ENCODE assay signal across 18 cellular contexts in genomic region chr6:168527451-168528210, GRCh38.
DNase-seq lines count a peak whose midpoint lies in the region; ATAC-seq, FAIRE-seq and TF ChIP-seq lines count a peak whose summit lies in the region.
"Had no signal": no experiment of that assay in that cellular context is flagged by ENCODE, and none has a peak within 500 bp of the region (broad histone marks: within the 10 kb centered on the region; RNA-seq: fewer than 3 reads in every experiment).

No MANE protein-coding gene starts in this region.

- CTCF ChIA-PET in naive thymus-derived CD4-positive, alpha-beta T cell (lab: Charles Lee): no interaction called here

- H3K27me3 ChIP-seq in ascending aorta (no peaks in the 10 kb centered on the region), esophagus muscularis mucosa (no peaks in the 10 kb centered on the region), tibial artery (no peaks in the 10 kb centered on the region), small intestine (ENCODE audit: control insufficient read depth in 2 of 2, insufficient read depth in 2 of 2, low read length in 2 of 2) (no peaks in the 10 kb centered on the region)
- H3K27me3 ChIP-seq in naive thymus-derived CD4-positive, alpha-beta T cell (ENCODE audit: control insufficient read depth in 2 of 2, insufficient read depth in 2 of 2, low read length in 2 of 2): no peaks in the 10 kb centered on the region

- H3K4me1 Mint-ChIP-seq in naive thymus-derived CD4-positive, alpha-beta T cell: no peaks in the 10 kb centered on the region
- H3K4me1 Mint-ChIP-seq: activated naive CD8-positive, alpha-beta T cell treated with anti-CD3 and anti-CD28 coated beads, Interleukin-2, amount 10 ng/mL, durations not matched to agents 7 days and 5 days had no signal

- no peak for DNase-seq in ascending aorta (ENCODE audit: low spot score in 2 of 2)
- no peak for DNase-seq in esophagus muscularis mucosa (ENCODE audit: extremely low spot score)
- no peak for DNase-seq in naive thymus-derived CD4-positive, alpha-beta T cell
- DNase-seq in tibial artery: no peak
- no peak for DNase-seq in small intestine
- DNase-seq in stimulated activated CD4-positive, alpha-beta T cell treated with anti-CD3 and anti-CD28 coated beads, Interleukin-4, amount 100 ng/mL, for 4 hours: no peak
- no peak for DNase-seq in NOMO-1 treated with dmso at 0.1 percent for 144 hours (lab: John Stamatoyannopoulos, UW; ENCODE audit: unreplicated experiment)
- DNase-seq: activated CD8-positive, alpha-beta T cell treated with anti-CD3 and anti-CD28 coated beads for 36 hours; activated naive CD8-positive, alpha-beta T cell treated with anti-CD3 and anti-CD28 coated beads, Interleukin-2, amount 10 ng/mL, durations not matched to agents 7 days and 5 days; activated T-cell treated with anti-CD3 and anti-CD28 coated beads, Interleukin-2, amount 50 U/mL, for 72 hours; Karpas-422; NCI-H1417 treated with DMSO at 0.1 percent for 48 hours; occipital lobe; stimulated activated naive CD8-positive, alpha-beta T cell treated with anti-CD3 and anti-CD28 coated beads, Interleukin-15, Interleukin-2, amounts not matched to agents 100 U/mL and 50 U/mL, for 24 hours; WERI-Rb-1 had no signal

- TF ChIP-seq CTCF in ascending aorta (IDR thresholded peaks at IDR 0.05): no peak
- no peak for TF ChIP-seq CTCF in esophagus muscularis mucosa (IDR thresholded peaks at IDR 0.05)
- no peak for TF ChIP-seq CTCF in tibial artery (IDR thresholded peaks at IDR 0.05)

- peaks cover 0 to 2% (median 0%) of the 10 kb centered on the region in 11 donors for H3K9me3 Mint-ChIP-seq in naive thymus-derived CD4-positive, alpha-beta T cell
- H3K9me3 Mint-ChIP-seq: activated CD8-positive, alpha-beta T cell treated with anti-CD3 and anti-CD28 coated beads for 36 hours; activated naive CD8-positive, alpha-beta T cell treated with anti-CD3 and anti-CD28 coated beads, Interleukin-2, amount 10 ng/mL, durations not matched to agents 7 days and 5 days; activated T-cell treated with anti-CD3 and anti-CD28 coated beads, Interleukin-2, amount 50 U/mL, for 72 hours had no signal

- FAIRE-seq in small intestine (lab: Jason Lieb, UNC): no peak
- FAIRE-seq: G401.6, H54, islet of Langerhans had no signal

- H3K36me3 ChIP-seq in ascending aorta: peaks cover 2 to 3% of the 10 kb centered on the region in 2 donors
- no peaks in the 10 kb centered on the region for H3K36me3 ChIP-seq in esophagus muscularis mucosa
- no peaks in the 10 kb centered on the region for H3K36me3 ChIP-seq in naive thymus-derived CD4-positive, alpha-beta T cell (ENCODE audit: control insufficient read depth in 2 of 3, insufficient read depth in 3 of 3, low read length in 3 of 3)
- no peaks in the 10 kb centered on the region for H3K36me3 ChIP-seq in tibial artery
- H3K36me3 ChIP-seq in small intestine (ENCODE audit: control insufficient read depth in 2 of 2, insufficient read depth in 2 of 2, low read length in 2 of 2): no peaks in the 10 kb centered on the region
- H3K36me3 ChIP-seq: WERI-Rb-1 had no signal

- H3K27ac ChIP-seq in ascending aorta: peak overlapping the region; percentile 90 to 95
- H3K27ac ChIP-seq in esophagus muscularis mucosa (replicated peaks in 1 of 4): peak overlapping the region; percentile 68 to 86 (median 78)
- H3K27ac ChIP-seq in naive thymus-derived CD4-positive, alpha-beta T cell (ENCODE audit: low read depth, low read length): no peak overlapping the region
- H3K27ac ChIP-seq in tibial artery: peak overlapping the region; percentile 81
- H3K27ac ChIP-seq in small intestine (ENCODE audit: low read depth in 1 of 2, low read length in 1 of 2): peak overlapping the region in 1 of 2 donors; percentile 27
- H3K27ac ChIP-seq: WERI-Rb-1 had no signal

- intact Hi-C loops in ascending aorta (cut with DNase I) (loop anchor here (5.0 to 10.0 kb wide), 3 partner anchors 50 to 357 kb away; no protein-coding TSS in a partner anchor), esophagus muscularis mucosa (cut with DNase I) (no loop called here), tibial artery (cut with DNase I; ENCODE audit: low total_unique reads) (no loop called here)
- intact Hi-C loops in naive thymus-derived CD4-positive, alpha-beta T cell (cut with micrococcal nuclease): no loop called here

- TF ChIP-seq POLR2A in esophagus muscularis mucosa (IDR thresholded peaks at IDR 0.05; ENCODE audit: low read depth): no peak

- H3K4me3 Mint-ChIP-seq in naive thymus-derived CD4-positive, alpha-beta T cell: no peak overlapping the region
- H3K4me3 Mint-ChIP-seq: activated CD8-positive, alpha-beta T cell treated with anti-CD3 and anti-CD28 coated beads for 36 hours; activated naive CD8-positive, alpha-beta T cell treated with anti-CD3 and anti-CD28 coated beads, Interleukin-2, amount 10 ng/mL, durations not matched to agents 7 days and 5 days; activated T-cell treated with anti-CD3 and anti-CD28 coated beads, Interleukin-2, amount 50 U/mL, for 72 hours had no signal

- no peaks in the 10 kb centered on the region for H3K9me3 ChIP-seq in ascending aorta
- no peaks in the 10 kb centered on the region for H3K9me3 ChIP-seq in esophagus muscularis mucosa
- H3K9me3 ChIP-seq in naive thymus-derived CD4-positive, alpha-beta T cell (ENCODE audit: control insufficient read depth in 2 of 3, low read length in 3 of 3): no peaks in the 10 kb centered on the region
- no peaks in the 10 kb centered on the region for H3K9me3 ChIP-seq in tibial artery
- no peaks in the 10 kb centered on the region for H3K9me3 ChIP-seq in small intestine (ENCODE audit: control insufficient read depth, low read depth)

- peak; percentile 8 for ATAC-seq in naive thymus-derived CD4-positive, alpha-beta T cell
- ATAC-seq: activated CD8-positive, alpha-beta T cell treated with anti-CD3 and anti-CD28 coated beads for 36 hours; activated T-cell treated with anti-CD3 and anti-CD28 coated beads, Interleukin-2, amount 50 U/mL, for 72 hours; stimulated activated naive CD8-positive, alpha-beta T cell treated with anti-CD3 and anti-CD28 coated beads, Interleukin-15, Interleukin-2, amounts not matched to agents 100 U/mL and 50 U/mL, for 24 hours had no signal

- peaks cover 0 to 21% (median 11%) of the 10 kb centered on the region in 5 donors for H3K27me3 Mint-ChIP-seq in naive thymus-derived CD4-positive, alpha-beta T cell
- H3K27me3 Mint-ChIP-seq: activated naive CD8-positive, alpha-beta T cell treated with anti-CD3 and anti-CD28 coated beads, Interleukin-2, amount 10 ng/mL, durations not matched to agents 7 days and 5 days had no signal

- peaks cover 14 to 32% of the 10 kb centered on the region in 2 donors for H3K4me1 ChIP-seq in ascending aorta
- H3K4me1 ChIP-seq in esophagus muscularis mucosa: peaks cover 17 to 52% (median 40%) of the 10 kb centered on the region in 4 donors
- no peaks in the 10 kb centered on the region for H3K4me1 ChIP-seq in naive thymus-derived CD4-positive, alpha-beta T cell (ENCODE audit: control insufficient read depth in 2 of 2, insufficient read depth in 2 of 2, low read length in 2 of 2)
- peaks cover 0 to 52% (median 38%) of the 10 kb centered on the region in 4 donors for H3K4me1 ChIP-seq in tibial artery
- no peaks in the 10 kb centered on the region for H3K4me1 ChIP-seq in small intestine (ENCODE audit: control insufficient read depth in 2 of 2, insufficient read depth in 1 of 2, low read depth in 1 of 2, low read length in 1 of 2)

- TF ChIP-seq EP300 in esophagus muscularis mucosa (IDR thresholded peaks at IDR 0.05): no peak

- H3K4me3 ChIP-seq in ascending aorta (no peak overlapping the region), esophagus muscularis mucosa (no peak overlapping the region), tibial artery (no peak overlapping the region), small intestine (ENCODE audit: low read depth in 1 of 2, low read length in 2 of 2) (no peak overlapping the region)
- H3K4me3 ChIP-seq in naive thymus-derived CD4-positive, alpha-beta T cell (ENCODE audit: low read length): no peak overlapping the region

- no peaks in the 10 kb centered on the region for H3K36me3 Mint-ChIP-seq in naive thymus-derived CD4-positive, alpha-beta T cell
- H3K36me3 Mint-ChIP-seq: activated naive CD8-positive, alpha-beta T cell treated with anti-CD3 and anti-CD28 coated beads, Interleukin-2, amount 10 ng/mL, durations not matched to agents 7 days and 5 days had no signal

- no peak overlapping the region for H3K27ac Mint-ChIP-seq in naive thymus-derived CD4-positive, alpha-beta T cell
- H3K27ac Mint-ChIP-seq: activated CD8-positive, alpha-beta T cell treated with anti-CD3 and anti-CD28 coated beads for 36 hours; activated naive CD8-positive, alpha-beta T cell treated with anti-CD3 and anti-CD28 coated beads, Interleukin-2, amount 10 ng/mL, durations not matched to agents 7 days and 5 days; activated T-cell treated with anti-CD3 and anti-CD28 coated beads, Interleukin-2, amount 50 U/mL, for 72 hours had no signal

- POLR2A ChIA-PET in naive thymus-derived CD4-positive, alpha-beta T cell (lab: Charles Lee): no interaction called here

- 78% methylated on average over 25 of the region's 25 CpGs for WGBS in esophagus muscularis mucosa
- 81 to 94% (median 87%) methylated on average over 25 of the region's 25 CpGs for WGBS in small intestine, 3 donors
